In genomic region chr15:45200001-45200798, GRCh38 we compare ENCODE assay signal across 1 cellular context.
A peak's percentile ranks its signal among the peaks of the same experiment; 100 is the strongest.
TF ChIP-seq lines count a peak whose summit lies in the region.

No MANE protein-coding gene starts in this region.

TF ChIP-seq in HepG2, 621 proteins besides CTCF, POLR2A, EP300 and RAD21 (continued from another document):
- TF ChIP-seq ZNF407 (CRISPR knock-in tag; IDR thresholded peaks at IDR 0.05; ENCODE audit: not compliant biosample characterization) (no peak), ZNF343 (CRISPR knock-in tag; IDR thresholded peaks at IDR 0.05) (peak; percentile 56; the same call in 1 of the 2 replicates), ZFP62 (CRISPR knock-in tag; IDR thresholded peaks at IDR 0.05) (no peak; the same call in 1 of the 2 replicates), SRF (IDR thresholded peaks at IDR 0.05; ENCODE audit: low read depth, low read length) (peak; percentile 2; the same call in 1 of the 2 replicates), AKAP8 (CRISPR knock-in tag; IDR thresholded peaks at IDR 0.05) (0 out of 2 replicates have a peak, but pooled peaks have one; percentile 72), ZNF275 (CRISPR knock-in tag; IDR thresholded peaks at IDR 0.05; ENCODE audit: borderline replicate concordance) (peak; percentile 46; the same call in 1 of the 2 replicates), CSRNP1 (CRISPR knock-in tag; IDR thresholded peaks at IDR 0.05) (no peak), AGO1 (IDR thresholded peaks at IDR 0.05; ENCODE audit: low read depth, low read length, poor library complexity, severe bottlenecking) (no peak), TBX3 (IDR thresholded peaks at IDR 0.05; ENCODE audit: borderline replicate concordance) (no peak), ZNF749 (CRISPR knock-in tag; IDR thresholded peaks at IDR 0.05; ENCODE audit: borderline replicate concordance) (no peak), ATF2 (CRISPR knock-in tag; IDR thresholded peaks at IDR 0.05) (peak; percentile 66), ZNF761 (CRISPR knock-in tag; conservative IDR thresholded peaks at IDR 0.05) (peak; percentile 77; the same call in 1 of the 2 replicates), BRCA1 (CRISPR knock-in tag; IDR thresholded peaks at IDR 0.05) (peak; percentile 83), KLF6 (CRISPR knock-in tag; IDR thresholded peaks at IDR 0.05) (no peak), MBD4 (IDR thresholded peaks at IDR 0.05; ENCODE audit: borderline replicate concordance, low read length) (no peak), ZSCAN22 (CRISPR knock-in tag; IDR thresholded peaks at IDR 0.05) (no peak), SMARCC2 (IDR thresholded peaks at IDR 0.05) (no peak), SNAPC2 (CRISPR knock-in tag; IDR thresholded peaks at IDR 0.05) (0 out of 2 replicates have a peak, but pooled peaks have one; percentile 73), TCF12 (IDR thresholded peaks at IDR 0.05) (no peak), TCF12 (CRISPR knock-in tag; IDR thresholded peaks at IDR 0.05) (no peak), THAP7 (CRISPR knock-in tag; IDR thresholded peaks at IDR 0.05) (no peak), BRF2 (CRISPR knock-in tag; IDR thresholded peaks at IDR 0.05) (no peak), ELF3 (CRISPR knock-in tag; IDR thresholded peaks at IDR 0.05) (peak; percentile 74), MLXIP (CRISPR knock-in tag; IDR thresholded peaks at IDR 0.05; ENCODE audit: borderline replicate concordance) (no peak), DNMT1 (CRISPR knock-in tag; IDR thresholded peaks at IDR 0.05) (peak; percentile 45; the same call in 1 of the 2 replicates), MLX (CRISPR knock-in tag; IDR thresholded peaks at IDR 0.05) (no peak), SIX4 (CRISPR knock-in tag; IDR thresholded peaks at IDR 0.05) (0 out of 2 replicates have a peak, but pooled peaks have one; percentile 42), ZNF317 (CRISPR knock-in tag; IDR thresholded peaks at IDR 0.05) (peak; percentile 68; the same call in 1 of the 2 replicates), ZBTB42 (CRISPR knock-in tag; IDR thresholded peaks at IDR 0.05) (no peak), ATF5 (CRISPR knock-in tag; IDR thresholded peaks at IDR 0.05; ENCODE audit: low read depth) (no peak), KLF11 (CRISPR knock-in tag; IDR thresholded peaks at IDR 0.05) (no peak), BCL3 (CRISPR knock-in tag; IDR thresholded peaks at IDR 0.05) (0 out of 2 replicates have a peak, but pooled peaks have one; percentile 9)
